ENCODE assay signal across 26 cellular contexts in the genomic region with DNA sequence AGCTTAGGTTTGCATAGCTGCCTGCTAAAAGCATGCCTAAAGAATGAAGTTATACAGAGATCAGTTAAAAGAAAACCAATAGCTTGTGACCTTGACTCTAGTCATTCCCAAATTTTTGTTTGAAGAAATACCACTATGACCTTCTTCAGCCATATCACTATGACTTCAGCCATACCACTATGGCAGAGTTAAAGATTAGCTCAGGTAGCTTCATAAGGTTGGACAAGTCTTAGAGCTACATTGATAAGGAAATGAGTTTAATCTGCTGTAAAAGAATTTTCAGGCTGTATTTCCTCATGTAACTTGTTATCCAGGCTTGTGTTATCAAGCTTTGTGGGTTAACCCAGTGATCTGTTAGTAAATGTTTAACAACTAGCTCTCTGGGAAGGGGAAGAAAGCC. TPM values are rescaled to one million over a fixed set of nuclear protein-coding genes. Genes with fewer than 3 reads are reported as not detected.
A peak's percentile ranks its signal among the peaks of the same experiment; 100 is the strongest.
DNase-seq lines count a peak whose midpoint lies in the region; ATAC-seq, FAIRE-seq and TF ChIP-seq lines count a peak whose summit lies in the region.
"Had no signal": no experiment of that assay in that cellular context is flagged by ENCODE, and none has a peak within 500 bp of the region (broad histone marks: within the 10 kb centered on the region; RNA-seq: fewer than 3 reads in every experiment).

No MANE protein-coding gene starts in this region.

- peaks cover 0 to 8% of the 10 kb centered on the region in 2 donors for H3K4me1 ChIP-seq in small intestine (ENCODE audit: control insufficient read depth in 2 of 2, insufficient read depth in 1 of 2, low read depth in 1 of 2, low read length in 1 of 2)
- H3K4me1 ChIP-seq: left lung had no signal

- no peak for FAIRE-seq in small intestine (lab: Jason Lieb, UNC)
- FAIRE-seq: H1, K562 had no signal

- no peak overlapping the region for H3K4me3 Mint-ChIP-seq in activated CD8-positive, alpha-beta T cell treated with anti-CD3 and anti-CD28 coated beads for 36 hours
- H3K4me3 Mint-ChIP-seq: activated CD4-positive, alpha-beta T cell treated with anti-CD3 and anti-CD28 coated beads, Interleukin-2, amount 10 ng/mL, durations not matched to agents 24 days and 14 days; effector memory CD8-positive, alpha-beta T cell; mesothelial cell of epicardium; natural killer cell had no signal

- H3K27me3 ChIP-seq in small intestine (ENCODE audit: control insufficient read depth in 2 of 2, insufficient read depth in 2 of 2, low read length in 2 of 2) = no peaks in the 10 kb centered on the region
- H3K27me3 ChIP-seq: brain microvascular endothelial cell, heart right ventricle, left lung had no signal

- peak; percentile 11 for DNase-seq in DMS53 treated with DMSO at 0.1 percent for 48 hours (lab: John Stamatoyannopoulos, UW; ENCODE audit: unreplicated experiment)
- peak; percentile 31 for DNase-seq in astrocyte of the hippocampus (ENCODE audit: low read depth, low spot score)
- DNase-seq in left lobe of liver (ENCODE audit: low spot score) = no peak
- peak; percentile 93 for DNase-seq in small intestine
- DNase-seq in AG08395 (ENCODE audit: low spot score) = no peak
- no peak for DNase-seq in mesenteric fat pad (ENCODE audit: low spot score)
- no peak for DNase-seq in activated CD8-positive, alpha-beta T cell treated with anti-CD3 and anti-CD28 coated beads for 36 hours
- DNase-seq: activated CD4-positive, alpha-beta T cell treated with anti-CD3 and anti-CD28 coated beads, Interleukin-2, amount 10 ng/mL, durations not matched to agents 24 days and 14 days; activated naive CD4-positive, alpha-beta T cell; activated T-cell treated with anti-CD3 and anti-CD28 coated beads, Interleukin-2, amount 50 U/mL, for 48 hours; brain microvascular endothelial cell; effector memory CD8-positive, alpha-beta T cell; foreskin fibroblast; heart right ventricle; left lung; natural killer cell; NCI-H1105 treated with DMSO at 0.1 percent for 48 hours; NCI-H2029; NCI-H2227 treated with DMSO at 0.1 percent for 48 hours; NCI-H69; stimulated activated CD4-positive, alpha-beta T cell treated with anti-CD3 and anti-CD28 coated beads, Interleukin-4, amount 100 ng/mL, for 1 hour had no signal

- H3K9me3 ChIP-seq in small intestine (ENCODE audit: control insufficient read depth, low read depth) = no peaks in the 10 kb centered on the region
- H3K9me3 ChIP-seq: heart right ventricle, left lung had no signal

- H3K36me3 ChIP-seq in small intestine (ENCODE audit: control insufficient read depth in 2 of 2, insufficient read depth in 2 of 2, low read length in 2 of 2) = no peaks in the 10 kb centered on the region
- H3K36me3 ChIP-seq: brain microvascular endothelial cell, heart right ventricle, left lung had no signal

- CTCF ChIA-PET in activated CD8-positive, alpha-beta T cell treated with anti-CD3 and anti-CD28 coated beads for 36 hours (lab: Charles Lee) = no interaction called here

- intact Hi-C loops in activated CD8-positive, alpha-beta T cell treated with anti-CD3 and anti-CD28 coated beads for 36 hours (cut with micrococcal nuclease) = no loop called here

- H3K36me3 Mint-ChIP-seq in activated CD8-positive, alpha-beta T cell treated with anti-CD3 and anti-CD28 coated beads for 36 hours (ENCODE audit: low read depth) = no peaks in the 10 kb centered on the region
- H3K36me3 Mint-ChIP-seq: mesothelial cell of epicardium, natural killer cell had no signal

- H3K4me1 Mint-ChIP-seq in activated CD8-positive, alpha-beta T cell treated with anti-CD3 and anti-CD28 coated beads for 36 hours (ENCODE audit: low read depth) = no peaks in the 10 kb centered on the region
- H3K4me1 Mint-ChIP-seq: activated CD4-positive, alpha-beta T cell treated with anti-CD3 and anti-CD28 coated beads, Interleukin-2, amount 10 ng/mL, durations not matched to agents 24 days and 14 days; mesothelial cell of epicardium; natural killer cell had no signal

- H3K9me3 Mint-ChIP-seq in activated CD8-positive, alpha-beta T cell treated with anti-CD3 and anti-CD28 coated beads for 36 hours = no peaks in the 10 kb centered on the region
- H3K9me3 Mint-ChIP-seq: activated CD4-positive, alpha-beta T cell treated with anti-CD3 and anti-CD28 coated beads, Interleukin-2, amount 10 ng/mL, durations not matched to agents 24 days and 14 days; effector memory CD8-positive, alpha-beta T cell; mesothelial cell of epicardium had no signal

- no peak for TF ChIP-seq CTCF in activated CD8-positive, alpha-beta T cell treated with anti-CD3 and anti-CD28 coated beads for 36 hours (IDR thresholded peaks at IDR 0.05)

- peak overlapping the region in 1 of 2 donors; percentile 37 for H3K27ac ChIP-seq in small intestine (ENCODE audit: low read depth in 1 of 2, low read length in 1 of 2)
- H3K27ac ChIP-seq: brain microvascular endothelial cell, left lung had no signal

- POLR2A ChIA-PET in activated CD8-positive, alpha-beta T cell treated with anti-CD3 and anti-CD28 coated beads for 36 hours (lab: Charles Lee) = no interaction called here

- H3K27me3 Mint-ChIP-seq in activated CD8-positive, alpha-beta T cell treated with anti-CD3 and anti-CD28 coated beads for 36 hours = no peaks in the 10 kb centered on the region
- H3K27me3 Mint-ChIP-seq: activated CD4-positive, alpha-beta T cell treated with anti-CD3 and anti-CD28 coated beads, Interleukin-2, amount 10 ng/mL, durations not matched to agents 24 days and 14 days; effector memory CD8-positive, alpha-beta T cell had no signal

- peak; percentile 60 for ATAC-seq in left lobe of liver
- no peak for ATAC-seq in HG03159 (IDR thresholded peaks at IDR 0.05; ENCODE audit: unreplicated experiment)
- no peak for ATAC-seq in activated CD8-positive, alpha-beta T cell treated with anti-CD3 and anti-CD28 coated beads for 36 hours
- ATAC-seq: effector memory CD8-positive, alpha-beta T cell; left lung; natural killer cell had no signal

- H3K4me3 ChIP-seq in small intestine (ENCODE audit: low read depth in 1 of 2, low read length in 2 of 2) = no peak overlapping the region
- H3K4me3 ChIP-seq: heart right ventricle, K562, left lung had no signal

- H3K27ac Mint-ChIP-seq in activated CD8-positive, alpha-beta T cell treated with anti-CD3 and anti-CD28 coated beads for 36 hours = no peak overlapping the region
- H3K27ac Mint-ChIP-seq: activated CD4-positive, alpha-beta T cell treated with anti-CD3 and anti-CD28 coated beads, Interleukin-2, amount 10 ng/mL, durations not matched to agents 24 days and 14 days; effector memory CD8-positive, alpha-beta T cell; mesothelial cell of epicardium; natural killer cell had no signal

RNA-seq across cellular contexts. Expression of a gene that starts 30.7 kb away (rescaled TPM):
- total RNA-seq in left lobe of liver (487 TPM), mesenteric fat pad (6.8 TPM)
- polyA plus RNA-seq in small intestine = under 1 TPM; 0.27 to 0.75 (median 0.67) TPM
- not detected for total RNA-seq in activated CD8-positive, alpha-beta T cell treated with anti-CD3 and anti-CD28 coated beads for 36 hours
- total RNA-seq: activated CD4-positive, alpha-beta T cell treated with anti-CD3 and anti-CD28 coated beads, Interleukin-2, amount 10 ng/mL, durations not matched to agents 24 days and 14 days; H1; MCF 10A; natural killer cell had no signal
- polyA plus RNA-seq: H1, K562 had no signal

Comparison
In these comparisons a context has a peak if more than half of its experiments do, and no peak if none do; other contexts are left out.
1. DNase-seq: peak in DMS53 treated with DMSO at 0.1 percent for 48 hours (single experiment), astrocyte of the hippocampus (single experiment) and small intestine (single experiment); none in left lobe of liver (single experiment), AG08395 (single experiment), mesenteric fat pad (single experiment) and activated CD8-positive, alpha-beta T cell treated with anti-CD3 and anti-CD28 coated beads for 36 hours (single experiment).
2. RNA of a gene that starts 30.7 kb away (total RNA-seq): 487 TPM in left lobe of liver (single experiment); 6.8 TPM in mesenteric fat pad (single experiment) and not detected in activated CD8-positive, alpha-beta T cell treated with anti-CD3 and anti-CD28 coated beads for 36 hours; every median in the first group is over 10 times any median in the second.